ENCODE assay signal across 24 cellular contexts in the genomic region with DNA sequence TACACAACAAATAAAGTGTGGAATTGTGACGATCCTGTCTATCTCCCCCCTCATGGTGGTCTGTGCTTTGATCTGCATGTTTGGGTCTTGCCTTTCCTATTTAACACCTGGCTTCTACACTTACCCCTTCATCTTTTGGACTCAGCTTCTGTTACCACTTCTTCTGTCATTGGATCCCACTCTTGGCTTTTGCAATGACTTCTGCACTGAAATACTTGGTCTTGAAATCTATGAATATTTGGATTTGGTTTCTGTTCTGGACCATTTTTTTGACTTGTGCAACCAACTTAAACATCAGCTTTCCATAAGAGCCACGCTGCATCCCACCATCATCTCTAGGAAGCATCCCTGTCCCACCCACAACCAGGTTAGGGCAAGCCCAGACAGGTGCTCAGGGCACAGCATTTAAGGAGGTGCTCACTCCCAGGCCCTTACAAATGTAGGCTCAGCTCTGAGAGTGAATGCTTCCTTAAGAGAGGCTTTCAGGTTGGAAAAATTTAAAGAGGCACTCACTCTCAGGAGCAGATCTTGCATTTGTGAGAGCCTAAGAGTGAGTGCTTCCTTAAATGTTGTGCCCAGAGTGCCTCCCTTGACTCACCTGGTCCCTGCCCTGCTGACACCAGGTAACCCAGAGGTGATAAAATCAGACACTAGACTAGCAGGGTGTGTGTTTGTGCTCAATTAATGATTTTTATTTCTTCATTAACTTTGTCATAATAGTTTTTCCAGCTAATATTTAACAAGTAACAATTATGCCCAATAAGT.
DNase-seq lines count a peak whose midpoint lies in the region; ATAC-seq and TF ChIP-seq lines count a peak whose summit lies in the region.
"Had no signal": no experiment of that assay in that cellular context is flagged by ENCODE, and none has a peak within 500 bp of the region (broad histone marks: within the 10 kb centered on the region; RNA-seq: fewer than 3 reads in every experiment).

No MANE protein-coding gene starts in this region.

- H3K4me3 ChIP-seq in choroid plexus epithelial cell (ENCODE audit: low read depth, low read length), result no peak overlapping the region
- no peak overlapping the region for H3K4me3 ChIP-seq in lower lobe of right lung
- H3K4me3 ChIP-seq: esophagus muscularis mucosa, right atrium auricular region, upper lobe of left lung had no signal

- H3K36me3 ChIP-seq in lower lobe of right lung, result no peaks in the 10 kb centered on the region
- H3K36me3 ChIP-seq: esophagus muscularis mucosa, right atrium auricular region, upper lobe of left lung had no signal

- no peaks in the 10 kb centered on the region for H3K4me1 ChIP-seq in lower lobe of right lung
- H3K4me1 ChIP-seq: right atrium auricular region, upper lobe of left lung had no signal

- no peaks in the 10 kb centered on the region for H3K27me3 ChIP-seq in lower lobe of right lung (ENCODE audit: low read depth)
- H3K27me3 ChIP-seq: esophagus muscularis mucosa, right atrium auricular region, upper lobe of left lung had no signal

- TF ChIP-seq CTCF in choroid plexus epithelial cell (conservative IDR thresholded peaks at IDR 0.05; ENCODE audit: low read depth, low read length) (no peak), lower lobe of right lung (IDR thresholded peaks at IDR 0.05) (no peak)

- H3K9me3 ChIP-seq in lower lobe of right lung, result no peaks in the 10 kb centered on the region
- H3K9me3 ChIP-seq: esophagus muscularis mucosa, right atrium auricular region, upper lobe of left lung had no signal

- intact Hi-C loops in lower lobe of right lung (cut with DNase I), result no loop called here

- DNase-seq in DMS79 (lab: John Stamatoyannopoulos, UW) (peak; percentile 80), NCI-H1105 treated with DMSO at 0.1 percent for 48 hours (lab: John Stamatoyannopoulos, UW) (peak; percentile 36), choroid plexus epithelial cell (ENCODE audit: low read depth) (peak; percentile 43), lower lobe of right lung (no peak), D341Med (ENCODE audit: low spot score) (no peak), SW 1271 (lab: John Stamatoyannopoulos, UW) (no peak)
- no peak for DNase-seq in stimulated activated CD4-positive, alpha-beta T cell treated with anti-CD3 and anti-CD28 coated beads, Interleukin-4, amount 100 ng/mL, for 4 hours
- DNase-seq: activated B cell treated with CpG ODN at 0.5 μM for 24 hours; activated CD4-positive, alpha-beta T cell treated with anti-CD3 and anti-CD28 coated beads, Interleukin-2, amount 50 U/mL, for 48 hours; activated CD8-positive, alpha-beta memory T cell treated with anti-CD3 and anti-CD28 coated beads, Interleukin-2, amount 50 U/mL, for 48 hours; activated naive CD8-positive, alpha-beta T cell treated with anti-CD3 and anti-CD28 coated beads for 36 hours; DMS 273 treated with DMSO at 0.1 percent for 48 hours; effector CD8-positive, alpha-beta T cell; GDM1; natural killer cell; NCI-H1092; NCI-H2171; NCI-H69; T1000; upper lobe of left lung had no signal

- H3K27ac ChIP-seq in lower lobe of right lung, result no peak overlapping the region
- H3K27ac ChIP-seq: C4-2B, esophagus muscularis mucosa, right atrium auricular region, upper lobe of left lung had no signal

- ATAC-seq in lower lobe of right lung (peak; percentile 19 to 38), GM19463 (IDR thresholded peaks at IDR 0.05; ENCODE audit: unreplicated experiment) (no peak)
- ATAC-seq: natural killer cell had no signal

Comparison
In these comparisons a context has a peak if more than half of its experiments do, and no peak if none do; other contexts are left out.
1. DNase-seq: peak in DMS79 (single experiment), NCI-H1105 treated with DMSO at 0.1 percent for 48 hours (single experiment) and choroid plexus epithelial cell (single experiment); none in lower lobe of right lung (single experiment), D341Med (single experiment), stimulated activated CD4-positive, alpha-beta T cell treated with anti-CD3 and anti-CD28 coated beads, Interleukin-4, amount 100 ng/mL, for 4 hours (0 of 2) and SW 1271 (0 of 2).